ENCODE assay signal across 17 cellular contexts in genomic region chr5:154277499-154277898, GRCh38.
DNase-seq lines count a peak whose midpoint lies in the region; ATAC-seq and TF ChIP-seq lines count a peak whose summit lies in the region.
"Had no signal": no experiment of that assay in that cellular context is flagged by ENCODE, and none has a peak within 500 bp of the region (broad histone marks: within the 10 kb centered on the region; RNA-seq: fewer than 3 reads in every experiment).

No MANE protein-coding gene starts in this region.

- TF ChIP-seq CTCF in KMS-11 (conservative IDR thresholded peaks at IDR 0.05; ENCODE audit: low read depth, low read length) (no peak), colonic mucosa (IDR thresholded peaks at IDR 0.05) (no peak), osteoblast (IDR thresholded peaks at IDR 0.05; ENCODE audit: extremely low read depth, low read depth, low read length) (no peak)

- H3K4me2 ChIP-seq in KMS-11 (peak overlapping the region; percentile 34; the same call in 1 of the 2 replicates), osteoblast (ENCODE audit: insufficient read depth, low read length) (peak overlapping the region; percentile 31)

- no peak overlapping the region; the same call in 1 of the 2 replicates for H3K4me3 ChIP-seq in ACC112 (ENCODE audit: low read depth, low read length)
- H3K4me3 ChIP-seq in KMS-11 (IDR thresholded peaks at IDR 0.05; ENCODE audit: insufficient read depth, low read depth, low read length) = no peak overlapping the region
- no peak overlapping the region for H3K4me3 ChIP-seq in colonic mucosa
- no peak overlapping the region for H3K4me3 ChIP-seq in osteoblast (ENCODE audit: insufficient read depth, low read length)

- no peak overlapping the region for H3K9ac ChIP-seq in KMS-11
- no peak overlapping the region for H3K9ac ChIP-seq in colonic mucosa (ENCODE audit: low read depth in 2 of 2, low read length in 2 of 2)

- DNase-seq in colonic mucosa = no peak
- no peak for DNase-seq in osteoblast (ENCODE audit: insufficient read length, low spot score, missing footprints)
- no peak for DNase-seq in GM19240 (ENCODE audit: insufficient read length, low spot score)
- no peak for DNase-seq in NCI-H146 (lab: John Stamatoyannopoulos, UW)
- DNase-seq: activated CD4-positive, alpha-beta T cell treated with anti-CD3 and anti-CD28 coated beads for 4 hours; activated naive CD4-positive, alpha-beta T cell treated with anti-CD3 and anti-CD28 coated beads, Interleukin-2, amount 10 ng/mL, durations not matched to agents 7 days and 5 days; activated T-cell treated with anti-CD3 and anti-CD28 coated beads, Interleukin-2, amount 50 U/mL, for 48 hours; caudate nucleus; CD4-positive, CD25-positive, alpha-beta regulatory T cell; head of caudate nucleus; NCI-H510A treated with DMSO at 0.1 percent for 48 hours; SIG-M5; small intestine had no signal

- no peak for ATAC-seq in HG03342 (IDR thresholded peaks at IDR 0.05; ENCODE audit: unreplicated experiment)
- ATAC-seq: Panc1 had no signal

- H3K36me3 ChIP-seq in ACC112 (ENCODE audit: insufficient read depth, low read length) (no peaks in the 10 kb centered on the region), KMS-11 (ENCODE audit: insufficient read depth) (no peaks in the 10 kb centered on the region), colonic mucosa (no peaks in the 10 kb centered on the region), osteoblast (ENCODE audit: insufficient read depth, low read length) (no peaks in the 10 kb centered on the region)

- H3K27me3 ChIP-seq in ACC112 (ENCODE audit: insufficient read depth, low read length) (no peaks in the 10 kb centered on the region), KMS-11 (ENCODE audit: insufficient read depth, low read depth) (no peaks in the 10 kb centered on the region), colonic mucosa (no peaks in the 10 kb centered on the region), osteoblast (ENCODE audit: insufficient read depth, low read length) (no peaks in the 10 kb centered on the region)

- H3K79me2 ChIP-seq in ACC112 (ENCODE audit: control insufficient read depth, insufficient read depth, low read length, unreplicated experiment) (peaks cover 14% of the 10 kb centered on the region), KMS-11 (ENCODE audit: insufficient read depth, low read depth) (no peaks in the 10 kb centered on the region), osteoblast (ENCODE audit: insufficient read depth, low read length) (peaks cover 7% of the 10 kb centered on the region)

- intact Hi-C loops in colonic mucosa (cut with DNase I) = no loop called here

- no peaks in the 10 kb centered on the region for H4K20me1 ChIP-seq in KMS-11 (ENCODE audit: insufficient read depth)
- no peaks in the 10 kb centered on the region for H4K20me1 ChIP-seq in osteoblast (ENCODE audit: insufficient read depth, low read length)

- peaks cover 40% of the 10 kb centered on the region for H3K4me1 ChIP-seq in ACC112 (ENCODE audit: control insufficient read depth, insufficient read depth, low read length, unreplicated experiment)
- peaks cover 73% of the 10 kb centered on the region for H3K4me1 ChIP-seq in KMS-11 (ENCODE audit: low read depth, poor library complexity, severe bottlenecking)
- H3K4me1 ChIP-seq in colonic mucosa = peaks cover 11% of the 10 kb centered on the region
- H3K4me1 ChIP-seq in osteoblast (ENCODE audit: insufficient read depth, low read length) = peaks cover 36% of the 10 kb centered on the region

- H2AFZ ChIP-seq in ACC112 (ENCODE audit: low read length, unreplicated experiment) = no peak overlapping the region
- H2AFZ ChIP-seq in KMS-11 (ENCODE audit: low read depth) = no peak overlapping the region
- H2AFZ ChIP-seq in osteoblast (ENCODE audit: low read length) = no peak overlapping the region

- H3K27ac ChIP-seq in ACC112 (ENCODE audit: low read depth, low read length) (peak overlapping the region; percentile 51; the same call in 1 of the 2 replicates), KMS-11 (no peak overlapping the region), colonic mucosa (peak overlapping the region; percentile 6), osteoblast (ENCODE audit: low read depth, low read length) (peak overlapping the region; percentile 63)

- H3K9me3 ChIP-seq in colonic mucosa = no peaks in the 10 kb centered on the region
- no peaks in the 10 kb centered on the region for H3K9me3 ChIP-seq in osteoblast (ENCODE audit: low read depth, low read length)
